Comparison of ENCODE assay signal across 1 cellular context in genomic region chr10:123538401-123539320, GRCh38.
TF ChIP-seq lines count a peak whose summit lies in the region.

No MANE protein-coding gene starts in this region.

TF ChIP-seq in H1, 55 proteins besides CTCF, POLR2A, EP300 and RAD21 (continued from another document):
- TF ChIP-seq E2F6 (IDR thresholded peaks at IDR 0.05) (no peak), CREB1 (IDR thresholded peaks at IDR 0.05) (no peak), CHD1 (IDR thresholded peaks at IDR 0.05; ENCODE audit: low read depth, low read length) (no peak)
TF ChIP-seq in H1: peak in this region for 1.
